16 cellular contexts compared by ENCODE assay signal in genomic region chr11:95156133-95156731, GRCh38.
A peak's percentile ranks its signal among the peaks of the same experiment; 100 is the strongest.
DNase-seq lines count a peak whose midpoint lies in the region; ATAC-seq, FAIRE-seq and TF ChIP-seq lines count a peak whose summit lies in the region.
"Had no signal": no experiment of that assay in that cellular context is flagged by ENCODE, and none has a peak within 500 bp of the region (broad histone marks: within the 10 kb centered on the region; RNA-seq: fewer than 3 reads in every experiment).

No MANE protein-coding gene starts in this region.

- POLR2A ChIA-PET in Caco-2 (lab: Charles Lee) = no interaction called here
- POLR2A ChIA-PET in GM12878 (lab: Charles Lee) = interaction anchor here (0.9 to 1.6 kb wide), 4 partner anchors 73 to 604 kb away, joined by 3 to 5 read pairs (median 4); no protein-coding TSS in a partner anchor

- peaks cover 24% of the 10 kb centered on the region for H3K4me1 Mint-ChIP-seq in Caco-2 (ENCODE audit: low read depth, unreplicated experiment)

- 70% methylated on average over 5 of the region's 5 CpGs for WGBS in GM12878 (ENCODE audit: insufficient coverage, insufficient replicate concordance, low lambda C conversion rate, missing lambda C conversion rate)

- no peak for TF ChIP-seq EP300 in GM12878 (IDR thresholded peaks at IDR 0.05; ENCODE audit: borderline replicate concordance in 1 of 2, control insufficient read depth in 1 of 2, low read depth in 2 of 2, low read length in 2 of 2)

- DNase-seq in AG08396 (ENCODE audit: low spot score) (peak; percentile 36), Caco-2 (peak; percentile 31 to 51), GM12878 (ENCODE audit: low read depth, low spot score) (no peak), C1 segment of cervical spinal cord (lab: John Stamatoyannopoulos, UW) (no peak), KBM-7 (no peak), G401 (ENCODE audit: low spot score) (no peak), NCI-H1092 treated with DMSO at 0.1 percent for 48 hours (lab: John Stamatoyannopoulos, UW) (no peak)
- DNase-seq: activated CD4-positive, alpha-beta T cell treated with anti-CD3 and anti-CD28 coated beads, Interleukin-2, amount 10 ng/mL, durations not matched to agents 7 days and 5 days; caudate nucleus; kidney; NCI-H2081 treated with DMSO at 0.1 percent for 48 hours; right lobe of liver had no signal

- H3K4me3 Mint-ChIP-seq in Caco-2 (ENCODE audit: unreplicated experiment) = no peak overlapping the region
- H3K4me3 Mint-ChIP-seq: activated CD4-positive, alpha-beta T cell treated with anti-CD3 and anti-CD28 coated beads, Interleukin-2, amount 10 ng/mL, durations not matched to agents 7 days and 5 days had no signal

- no peak for FAIRE-seq in GM12878 (lab: Jason Lieb, UNC)
- FAIRE-seq: kidney, TTC549 had no signal

- no peak for TF ChIP-seq POLR2A in GM12878 (IDR thresholded peaks at IDR 0.05; ENCODE audit: low read depth, low read length)

- H3K27me3 Mint-ChIP-seq in Caco-2 (ENCODE audit: insufficient read depth, unreplicated experiment) = no peaks in the 10 kb centered on the region
- H3K27me3 Mint-ChIP-seq: activated CD4-positive, alpha-beta T cell treated with anti-CD3 and anti-CD28 coated beads, Interleukin-2, amount 10 ng/mL, durations not matched to agents 7 days and 5 days had no signal

- SMC1A ChIA-PET in GM12878 (lab: Charles Lee; ENCODE audit: uncharacterized antibody, unreplicated experiment) = interaction anchor here (0.6 to 12.5 kb wide), 17 partner anchors 8 to 1270 kb away, joined by 3 to 474 read pairs (median 5); partner anchors contain the start of genes ENDOD1, SESN3 and SRSF8

- RAD21 ChIA-PET in GM12878 (lab: Charles Lee; ENCODE audit: unreplicated experiment) = interaction anchor here (0.7 to 16.6 kb wide), 10 partner anchors 23 to 1270 kb away, joined by 3 to 425 read pairs (median 4); partner anchors contain the start of gene SESN3

- H3K4me2 ChIP-seq in GM12878 (ENCODE audit: control insufficient read depth, insufficient read depth) = no peak overlapping the region

- no peak for ATAC-seq in GM12878
- ATAC-seq: Panc1, right lobe of liver had no signal

- H4K20me1 ChIP-seq in GM12878 (ENCODE audit: control insufficient read depth, insufficient read depth) = no peaks in the 10 kb centered on the region

- H3K9ac ChIP-seq in GM12878 (ENCODE audit: control insufficient read depth, insufficient read depth, low read length) = no peak overlapping the region
- no peak overlapping the region for H3K9ac ChIP-seq in muscle layer of colon (ENCODE audit: low read length)

- BruUV-seq in Caco-2 (replicated peaks; lab: Mats Ljungman, UMichigan) (no TSS peak), GM12878 (replicated peaks; lab: Mats Ljungman, UMichigan) (no TSS peak)

- H3K36me3 Mint-ChIP-seq in Caco-2 (ENCODE audit: insufficient read depth, unreplicated experiment) = peaks cover 11% of the 10 kb centered on the region

- no peaks in the 10 kb centered on the region for H3K36me3 ChIP-seq in Caco-2 (ENCODE audit: control insufficient read depth, insufficient read depth, low read length)
- H3K36me3 ChIP-seq in GM12878 (ENCODE audit: control insufficient read depth in 2 of 2, insufficient read depth in 2 of 2, low read length in 1 of 2) = no peaks in the 10 kb centered on the region
- no peaks in the 10 kb centered on the region for H3K36me3 ChIP-seq in muscle layer of colon (ENCODE audit: insufficient read depth, low read length)
- H3K36me3 ChIP-seq: right lobe of liver had no signal

- no peak overlapping the region for H2AFZ ChIP-seq in GM12878 (ENCODE audit: control insufficient read depth, low read depth, low read length)

- H3K27ac ChIP-seq in GM12878 (ENCODE audit: control insufficient read depth, insufficient read depth) = no peak overlapping the region
- peak overlapping the region; percentile 62 for H3K27ac ChIP-seq in muscle layer of colon (ENCODE audit: low read depth, low read length)
- H3K27ac ChIP-seq: HL-60, right lobe of liver had no signal

- in situ Hi-C loops in GM12878 (cut with MboI) (no loop called here), KBM-7 (cut with MboI; ENCODE audit: low pct_unique_long_range_greater_than_20kb, low sequenced_read_pairs) (no loop called here), G401 (cut with HindIII; ENCODE audit: low sequenced_read_pairs) (no loop called here)

- no peak for TF ChIP-seq CTCF in Caco-2 (IDR thresholded peaks at IDR 0.05; ENCODE audit: insufficient read depth in 1 of 2, low read depth in 1 of 2, low read length in 1 of 2, severe bottlenecking in 1 of 2, unreplicated experiment in 1 of 2)
- TF ChIP-seq CTCF in GM12878 (IDR thresholded peaks at IDR 0.05 in 2 of 3, conservative IDR thresholded peaks at IDR 0.05 in 1 of 3; ENCODE audit: control insufficient read depth in 2 of 3, extremely low read depth in 1 of 3, insufficient read depth in 1 of 3, low read depth in 3 of 3, low read length in 3 of 3) = no peak

- no peaks in the 10 kb centered on the region for H3K27me3 ChIP-seq in Caco-2 (replicated peaks; ENCODE audit: control insufficient read depth, insufficient read depth, low read length)
- H3K27me3 ChIP-seq in GM12878 (replicated peaks in 1 of 2; ENCODE audit: control insufficient read depth in 2 of 2, insufficient read depth in 2 of 2, low read length in 1 of 2) = no peaks in the 10 kb centered on the region; a peak in 1 of 4 replicates
- no peaks in the 10 kb centered on the region for H3K27me3 ChIP-seq in muscle layer of colon (ENCODE audit: control insufficient read depth in 1 of 2, insufficient read depth in 2 of 2, low read length in 2 of 2)
- H3K27me3 ChIP-seq: right lobe of liver had no signal

- no peak for TF ChIP-seq RAD21 in GM12878 (IDR thresholded peaks at IDR 0.05; ENCODE audit: insufficient read depth, low read depth, low read length)

- H3K27ac Mint-ChIP-seq in Caco-2 (ENCODE audit: unreplicated experiment) = no peak overlapping the region
- H3K27ac Mint-ChIP-seq: activated CD4-positive, alpha-beta T cell treated with anti-CD3 and anti-CD28 coated beads, Interleukin-2, amount 10 ng/mL, durations not matched to agents 7 days and 5 days had no signal

- peaks cover 10% of the 10 kb centered on the region for H3K4me1 ChIP-seq in Caco-2
- H3K4me1 ChIP-seq in GM12878 (ENCODE audit: control insufficient read depth, insufficient read depth, low read length) = peaks cover 2% of the 10 kb centered on the region; the same call in 1 of the 2 replicates
- H3K4me1 ChIP-seq in muscle layer of colon (ENCODE audit: insufficient read depth, low read length) = peaks cover 24% of the 10 kb centered on the region
- H3K4me1 ChIP-seq: right lobe of liver had no signal

- CTCF ChIA-PET in Caco-2 (lab: Charles Lee) (interaction anchor here (0.6 to 3.1 kb wide), 3 partner anchors 150 to 550 kb away, joined by 4 to 13 read pairs (median 10); no protein-coding TSS in a partner anchor), GM12878 (lab: Yijun Ruan, JAX) (interaction anchor here (0.7 to 24.1 kb wide), 19 partner anchors 9 to 1270 kb away, joined by 3 to 590 read pairs (median 4); partner anchors contain the start of genes SESN3 and SRSF8)

- no peaks in the 10 kb centered on the region for H3K9me3 Mint-ChIP-seq in Caco-2 (ENCODE audit: unreplicated experiment)
- H3K9me3 Mint-ChIP-seq: activated CD4-positive, alpha-beta T cell treated with anti-CD3 and anti-CD28 coated beads, Interleukin-2, amount 10 ng/mL, durations not matched to agents 7 days and 5 days had no signal

- no peak overlapping the region for H3K4me3 ChIP-seq in Caco-2 (ENCODE audit: low read depth, low read length)
- H3K4me3 ChIP-seq in GM12878 = no peak overlapping the region
- H3K4me3 ChIP-seq in muscle layer of colon (ENCODE audit: low read depth in 1 of 2, low read length in 2 of 2) = no peak overlapping the region
- H3K4me3 ChIP-seq: right lobe of liver had no signal

- H3K9me3 ChIP-seq in Caco-2 = no peaks in the 10 kb centered on the region
- H3K9me3 ChIP-seq in GM12878 (replicated peaks; ENCODE audit: control insufficient read depth, insufficient read depth, low read length) = no peaks in the 10 kb centered on the region
- no peaks in the 10 kb centered on the region for H3K9me3 ChIP-seq in muscle layer of colon (ENCODE audit: low read length)
- H3K9me3 ChIP-seq: right lobe of liver had no signal

- no peaks in the 10 kb centered on the region for H3K79me2 ChIP-seq in GM12878 (ENCODE audit: control insufficient read depth, insufficient read depth, low read length)

- intact Hi-C loops in Caco-2 (cut with micrococcal nuclease; ENCODE audit: unreplicated experiment) = loop anchor here (10.0 kb wide), 1 partner anchor 269 kb away; no protein-coding TSS in a partner anchor
- intact Hi-C loops in GM12878 (cut with micrococcal nuclease; ENCODE audit: unreplicated experiment) = no loop called here

TF ChIP-seq in GM12878, 131 proteins besides CTCF, POLR2A, EP300 and RAD21:
- no peak for TF ChIP-seq FOXM1 (IDR thresholded peaks at IDR 0.05; ENCODE audit: low read depth, low read length)
- TF ChIP-seq YY1 (IDR thresholded peaks at IDR 0.05; ENCODE audit: low read depth, low read length) = no peak
- TF ChIP-seq PBX3 (IDR thresholded peaks at IDR 0.05; ENCODE audit: insufficient replicate concordance, low read depth, low read length) = peak; percentile 79
- peak; percentile 92 for TF ChIP-seq PKNOX1 (IDR thresholded peaks at IDR 0.05)

Comparison
In these comparisons a context has a peak if more than half of its experiments do, and no peak if none do; other contexts are left out.
1. DNase-seq: peak in AG08396 (single experiment) and Caco-2 (2 of 2); none in GM12878 (single experiment), C1 segment of cervical spinal cord (0 of 14), KBM-7 (single experiment), G401 (single experiment) and NCI-H1092 treated with DMSO at 0.1 percent for 48 hours (single experiment).